ENCODE assay signal across 1 cellular context in genomic region chr6:33589723-33590530, GRCh38.
TF ChIP-seq lines count a peak whose summit lies in the region.

No MANE protein-coding gene starts in this region.

TF ChIP-seq in GM12878, 131 proteins besides CTCF, POLR2A, EP300 and RAD21 (continued from another document):
- no peak for TF ChIP-seq E2F8 (IDR thresholded peaks at IDR 0.05; ENCODE audit: low read depth, partially characterized antibody)
- TF ChIP-seq, protein P1, sequence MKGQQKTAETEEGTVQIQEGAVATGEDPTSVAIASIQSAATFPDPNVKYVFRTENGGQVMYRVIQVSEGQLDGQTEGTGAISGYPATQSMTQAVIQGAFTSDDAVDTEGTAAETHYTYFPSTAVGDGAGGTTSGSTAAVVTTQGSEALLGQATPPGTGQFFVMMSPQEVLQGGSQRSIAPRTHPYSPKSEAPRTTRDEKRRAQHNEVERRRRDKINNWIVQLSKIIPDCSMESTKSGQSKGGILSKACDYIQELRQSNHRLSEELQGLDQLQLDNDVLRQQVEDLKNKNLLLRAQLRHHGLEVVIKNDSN (IDR thresholded peaks at IDR 0.05; ENCODE audit: borderline replicate concordance, extremely low read length, insufficient read depth, low read depth, low read length) = no peak
- TF ChIP-seq, protein P2, sequence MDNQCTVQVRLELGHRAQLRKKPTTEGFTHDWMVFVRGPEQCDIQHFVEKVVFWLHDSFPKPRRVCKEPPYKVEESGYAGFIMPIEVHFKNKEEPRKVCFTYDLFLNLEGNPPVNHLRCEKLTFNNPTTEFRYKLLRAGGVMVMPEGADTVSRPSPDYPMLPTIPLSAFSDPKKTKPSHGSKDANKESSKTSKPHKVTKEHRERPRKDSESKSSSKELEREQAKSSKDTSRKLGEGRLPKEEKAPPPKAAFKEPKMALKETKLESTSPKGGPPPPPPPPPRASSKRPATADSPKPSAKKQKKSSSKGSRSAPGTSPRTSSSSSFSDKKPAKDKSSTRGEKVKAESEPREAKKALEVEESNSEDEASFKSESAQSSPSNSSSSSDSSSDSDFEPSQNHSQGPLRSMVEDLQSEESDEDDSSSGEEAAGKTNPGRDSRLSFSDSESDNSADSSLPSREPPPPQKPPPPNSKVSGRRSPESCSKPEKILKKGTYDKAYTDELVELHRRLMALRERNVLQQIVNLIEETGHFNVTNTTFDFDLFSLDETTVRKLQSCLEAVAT (IDR thresholded peaks at IDR 0.05) = no peak
- peak; percentile 79 for TF ChIP-seq MTA2 (IDR thresholded peaks at IDR 0.05; ENCODE audit: low read depth)
- TF ChIP-seq E4F1 (IDR thresholded peaks at IDR 0.05; ENCODE audit: borderline replicate concordance, partially characterized antibody) = no peak
- no peak for TF ChIP-seq NBN (IDR thresholded peaks at IDR 0.05)
- no peak for TF ChIP-seq ZNF384 (IDR thresholded peaks at IDR 0.05; ENCODE audit: borderline replicate concordance, low read depth, low read length)
- peak; percentile 44; the same call in 1 of the 2 replicates for TF ChIP-seq EED (IDR thresholded peaks at IDR 0.05; ENCODE audit: low read depth)
- no peak; the same call in 1 of the 2 replicates for TF ChIP-seq ATF7 (IDR thresholded peaks at IDR 0.05; ENCODE audit: low read depth)
- TF ChIP-seq, protein P3, sequence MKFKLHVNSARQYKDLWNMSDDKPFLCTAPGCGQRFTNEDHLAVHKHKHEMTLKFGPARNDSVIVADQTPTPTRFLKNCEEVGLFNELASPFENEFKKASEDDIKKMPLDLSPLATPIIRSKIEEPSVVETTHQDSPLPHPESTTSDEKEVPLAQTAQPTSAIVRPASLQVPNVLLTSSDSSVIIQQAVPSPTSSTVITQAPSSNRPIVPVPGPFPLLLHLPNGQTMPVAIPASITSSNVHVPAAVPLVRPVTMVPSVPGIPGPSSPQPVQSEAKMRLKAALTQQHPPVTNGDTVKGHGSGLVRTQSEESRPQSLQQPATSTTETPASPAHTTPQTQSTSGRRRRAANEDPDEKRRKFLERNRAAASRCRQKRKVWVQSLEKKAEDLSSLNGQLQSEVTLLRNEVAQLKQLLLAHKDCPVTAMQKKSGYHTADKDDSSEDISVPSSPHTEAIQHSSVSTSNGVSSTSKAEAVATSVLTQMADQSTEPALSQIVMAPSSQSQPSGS (IDR thresholded peaks at IDR 0.05; ENCODE audit: low read length) = no peak
- no peak for TF ChIP-seq RCOR1 (conservative IDR thresholded peaks at IDR 0.05; ENCODE audit: low read depth, low read length)
- TF ChIP-seq CBFB (IDR thresholded peaks at IDR 0.05; ENCODE audit: low read depth) = no peak
